ENCODE assay signal across 1 cellular context in genomic region chr2:44459754-44460153, GRCh38.
TF ChIP-seq lines count a peak whose summit lies in the region.

No MANE protein-coding gene starts in this region.

TF ChIP-seq in GM23338, 12 proteins besides CTCF, POLR2A, EP300 and RAD21 (continued from another document):
- TF ChIP-seq ZNF114 (CRISPR knock-in tag; IDR thresholded peaks at IDR 0.05), result no peak
- no peak for TF ChIP-seq JUNB (IDR thresholded peaks at IDR 0.05; ENCODE audit: unreplicated experiment)
- TF ChIP-seq EZH2phosphoT487 (IDR thresholded peaks at IDR 0.05; ENCODE audit: unreplicated experiment), result no peak
